Comparison of ENCODE assay signal across 8 cellular contexts in the genomic region with DNA sequence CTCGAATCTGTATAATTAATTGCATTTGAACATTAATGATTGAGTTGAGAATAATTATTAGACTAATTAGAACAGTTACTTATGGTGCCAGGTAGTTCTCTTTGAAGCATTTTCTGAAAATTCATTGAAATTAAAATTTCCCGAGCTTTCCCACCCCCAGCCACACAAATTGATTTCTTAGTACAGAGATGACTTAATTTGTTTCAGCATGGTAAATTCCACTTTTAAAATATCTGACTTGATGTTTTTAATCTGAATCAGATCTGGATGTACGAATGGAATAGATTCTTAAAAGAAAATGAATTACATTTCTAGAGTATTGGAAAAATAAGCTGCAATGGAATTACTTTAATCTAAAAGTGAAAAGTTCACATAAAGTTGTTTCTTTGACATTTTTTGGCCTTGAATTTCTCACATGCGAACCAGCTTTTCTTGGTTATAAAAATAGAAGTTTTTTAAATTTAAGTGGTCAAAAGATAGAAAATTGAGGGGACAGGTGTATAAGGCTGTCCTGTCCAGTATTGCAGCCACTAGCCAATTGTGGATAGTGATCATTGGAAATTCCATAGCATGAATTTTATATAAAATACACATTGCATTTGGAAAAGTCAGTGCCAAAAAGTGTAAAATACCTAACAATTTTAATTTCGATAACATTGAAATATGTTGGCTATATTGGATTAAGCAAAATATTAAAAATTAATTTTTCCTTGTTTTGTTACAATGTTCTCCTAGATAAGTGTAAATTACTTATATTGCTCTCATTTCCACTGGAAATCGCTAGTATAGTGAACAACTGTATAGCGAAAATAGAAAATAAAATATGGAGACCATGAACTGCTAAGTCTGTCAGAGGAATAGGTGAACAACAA.
A peak's percentile ranks its signal among the peaks of the same experiment; 100 is the strongest.
DNase-seq lines count a peak whose midpoint lies in the region; ATAC-seq, FAIRE-seq and TF ChIP-seq lines count a peak whose summit lies in the region.

No MANE protein-coding gene starts in this region.

- H3K9me3 ChIP-seq in PC-9 (ENCODE audit: insufficient read depth, low read depth) = no peaks in the 10 kb centered on the region; the same call in 1 of the 2 replicates
- no peaks in the 10 kb centered on the region for H3K9me3 ChIP-seq in psoas muscle

- H3K36me3 ChIP-seq in PC-9 (ENCODE audit: low read depth) (no peaks in the 10 kb centered on the region), psoas muscle (ENCODE audit: insufficient read depth in 1 of 2, low read depth in 1 of 2) (no peaks in the 10 kb centered on the region)

- TF ChIP-seq CTCF in PC-9 (conservative IDR thresholded peaks at IDR 0.05) = no peak
- no peak for TF ChIP-seq CTCF in epithelial cell of esophagus (IDR thresholded peaks at IDR 0.05; ENCODE audit: insufficient read depth, low read depth, low read length, missing control alignments)
- no peak for TF ChIP-seq CTCF in psoas muscle (IDR thresholded peaks at IDR 0.05)
- no peak for TF ChIP-seq CTCF in GM13977 (IDR thresholded peaks at IDR 0.05; ENCODE audit: extremely low read depth, insufficient read depth, missing control alignments)

- H3F3A ChIP-seq in PC-9 (ENCODE audit: insufficient read depth, low read depth) = peaks cover 43% of the 10 kb centered on the region; the same call in 1 of the 2 replicates

- peak; percentile 50 for FAIRE-seq in G401.6 (lab: Jason Lieb, UNC)

- H4K20me1 ChIP-seq in PC-9 (ENCODE audit: insufficient read depth) = no peaks in the 10 kb centered on the region

- DNase-seq in PC-9 = no peak
- DNase-seq in epithelial cell of esophagus (ENCODE audit: low read depth) = no peak
- DNase-seq in psoas muscle = no peak
- no peak for DNase-seq in foreskin melanocyte
- no peak for DNase-seq in GM13977 (ENCODE audit: low spot score)

- H2AFZ ChIP-seq in PC-9 = peak overlapping the region; percentile 84; the same call in 1 of the 2 replicates

- peaks cover 9% of the 10 kb centered on the region; the same call in 1 of the 2 replicates for H3K79me2 ChIP-seq in PC-9 (ENCODE audit: low read depth)

- in situ Hi-C loops in GM13977 (cut with MboI; ENCODE audit: low pct_unique_long_range_greater_than_20kb, low sequenced_read_pairs, unreplicated experiment) = loop anchor here (5.0 to 25.0 kb wide), 3 partner anchors 85 to 1572 kb away; a partner anchor contains a TSS

- peak overlapping the region; percentile 92 for H3K4me2 ChIP-seq in PC-9

- ATAC-seq in psoas muscle = no peak
- no peak for ATAC-seq in HG03097 (IDR thresholded peaks at IDR 0.05; ENCODE audit: low FRiP score, unreplicated experiment)
- no peak for ATAC-seq in GM21528 (IDR thresholded peaks at IDR 0.05; ENCODE audit: low FRiP score, unreplicated experiment)

- H3K4me3 ChIP-seq in PC-9 (peak overlapping the region; percentile 72), epithelial cell of esophagus (ENCODE audit: low read length) (peak overlapping the region; percentile 80), psoas muscle (peak overlapping the region; percentile 69)

- 30 to 33% (median 31%) methylated on average over 7 of the region's 7 CpGs for WGBS in psoas muscle, 3 donors

- H3K4me1 ChIP-seq in PC-9 (replicated peaks; ENCODE audit: insufficient read depth) (peaks cover 38% of the 10 kb centered on the region), psoas muscle (no peaks in the 10 kb centered on the region)

- CTCF ChIA-PET in PC-9 (lab: Charles Lee) = interaction anchor here (0.6 to 1.6 kb wide), 6 partner anchors 14 to 683 kb away, joined by 3 to 6 read pairs (median 4); a partner anchor contains a TSS

- H3K9me2 ChIP-seq in PC-9 (ENCODE audit: insufficient read depth) = no peaks in the 10 kb centered on the region

- intact Hi-C loops in PC-9 (cut with micrococcal nuclease; ENCODE audit: unreplicated experiment) (loop anchor here (2.0 kb wide), 2 partner anchors 27 to 677 kb away; a partner anchor contains a TSS), psoas muscle (cut with DNase I) (no loop called here)

- POLR2A ChIA-PET in PC-9 (lab: Charles Lee; ENCODE audit: unreplicated experiment) = interaction anchor here (0.5 to 4.5 kb wide), 20 partner anchors 10 to 730 kb away, joined by 3 to 64 read pairs (median 6); a partner anchor contains a TSS

- H3K27me3 ChIP-seq in PC-9 (ENCODE audit: insufficient read depth, low read depth) (no peaks in the 10 kb centered on the region), psoas muscle (ENCODE audit: insufficient read depth in 3 of 3, low read length in 2 of 3) (peaks cover 0 to 78% (median 7%) of the 10 kb centered on the region in 3 donors)

- BruUV-seq in PC-9 (replicated peaks; lab: Mats Ljungman, UMichigan) = no TSS peak

- H3K27ac ChIP-seq in PC-9 (peak overlapping the region; percentile 46; the same call in 1 of the 2 replicates), psoas muscle (no peak overlapping the region)
